ENCODE assay signal across 9 cellular contexts in the genomic region with DNA sequence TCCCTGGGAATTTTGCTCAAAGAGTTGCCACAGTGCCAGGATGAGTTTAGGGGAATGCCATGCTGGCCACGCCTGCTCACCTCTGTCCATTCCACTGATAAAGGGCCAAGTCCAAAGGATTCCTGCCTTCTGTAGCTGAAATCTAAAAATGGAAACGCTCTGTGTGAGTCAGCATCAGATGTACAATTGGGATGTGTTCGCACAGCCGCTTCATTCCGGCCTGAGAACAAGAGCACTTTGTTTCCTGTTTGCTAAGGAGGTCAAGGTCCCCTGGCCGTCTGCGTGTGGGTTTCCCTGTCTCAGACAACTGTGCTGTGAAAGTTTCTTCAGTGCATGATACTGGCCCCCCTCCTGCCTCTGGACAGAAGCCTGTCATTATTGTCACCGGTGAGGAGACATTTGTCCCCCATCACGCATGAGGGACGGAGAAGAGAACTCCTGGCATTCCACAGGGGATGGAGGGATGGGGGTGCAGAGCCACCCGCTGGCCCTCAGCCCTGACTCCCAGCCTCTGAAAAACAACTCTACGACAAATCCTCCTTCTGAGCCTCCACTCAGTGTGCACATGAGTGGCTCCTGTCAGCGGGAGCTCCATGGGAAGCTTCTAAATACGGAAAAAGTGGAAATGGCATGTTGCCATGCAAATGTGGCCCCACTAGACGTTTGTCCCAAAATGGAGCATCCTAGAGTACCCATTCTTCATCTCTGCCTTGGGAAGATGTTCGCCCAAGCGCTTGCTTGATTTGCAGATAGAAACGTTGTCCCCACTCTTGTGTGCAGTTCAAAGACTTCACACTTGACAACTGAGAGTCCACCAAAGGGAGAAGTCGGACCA.
DNase-seq lines count a peak whose midpoint lies in the region; ATAC-seq, FAIRE-seq and TF ChIP-seq lines count a peak whose summit lies in the region.
"Had no signal": no experiment of that assay in that cellular context is flagged by ENCODE, and none has a peak within 500 bp of the region (broad histone marks: within the 10 kb centered on the region; RNA-seq: fewer than 3 reads in every experiment).

No MANE protein-coding gene starts in this region.

- no CpG with 5 or more reads among the region's 19 CpGs for WGBS in trophoblast cell (ENCODE audit: extremely low coverage, insufficient coverage, insufficient read length)

- peak overlapping the region; percentile 10 for H2BK12ac ChIP-seq in trophoblast cell (ENCODE audit: low read length)

- H3K36me3 ChIP-seq in trophoblast cell (ENCODE audit: control insufficient read depth in 1 of 2, insufficient read depth in 2 of 2, low read length in 2 of 2) = no peaks in the 10 kb centered on the region

- peak overlapping the region; percentile 8 for H3K4ac ChIP-seq in trophoblast cell (ENCODE audit: low read depth, low read length)

- H4K91ac ChIP-seq in trophoblast cell (ENCODE audit: low read depth, low read length) = peak overlapping the region; percentile 22

- no peak overlapping the region for H3K9ac ChIP-seq in trophoblast cell (ENCODE audit: low read length)

- H3K14ac ChIP-seq in trophoblast cell (ENCODE audit: low read length) = peak overlapping the region; percentile 18

- intact Hi-C loops in left cardiac atrium (cut with DNase I) = no loop called here

- peaks cover 4% of the 10 kb centered on the region for H3K79me2 ChIP-seq in trophoblast cell (ENCODE audit: control insufficient read depth, insufficient read depth, low read length, poor library complexity)

- peak overlapping the region; percentile 2 for H3K27ac ChIP-seq in trophoblast cell (ENCODE audit: low read depth, low read length)

- no peak overlapping the region for H4K12ac ChIP-seq in trophoblast cell (ENCODE audit: low read depth, low read length)

- FAIRE-seq in GM12891 (lab: Jason Lieb, UNC) = no peak

- H2BK120ac ChIP-seq in trophoblast cell (ENCODE audit: insufficient read depth, low read length, poor library complexity) = no peak overlapping the region

- peaks cover 4% of the 10 kb centered on the region for H3K79me1 ChIP-seq in trophoblast cell (ENCODE audit: low read length)

- H3K4me3 ChIP-seq in astrocyte of the cerebellum (ENCODE audit: low read depth, low read length) = no peak overlapping the region
- no peak overlapping the region for H3K4me3 ChIP-seq in trophoblast cell (ENCODE audit: low read depth, low read length)

- no peak overlapping the region for H3K23ac ChIP-seq in trophoblast cell (ENCODE audit: low read length)

- H2AFZ ChIP-seq in trophoblast cell (ENCODE audit: insufficient read depth, low read length, poor library complexity) = no peak overlapping the region

- H2BK5ac ChIP-seq in trophoblast cell (ENCODE audit: low read depth, low read length, poor library complexity) = no peak overlapping the region

- peak; percentile 71 to 90 for ATAC-seq in left cardiac atrium

- no peak for TF ChIP-seq POLR2A in GM12891 (IDR thresholded peaks at IDR 0.05; ENCODE audit: low read depth, low read length)

- in situ Hi-C loops in Caki2 (cut with HindIII; ENCODE audit: low pct_unique_long_range_greater_than_20kb, low sequenced_read_pairs) (no loop called here), astrocyte of the cerebellum (cut with HindIII; ENCODE audit: low sequenced_read_pairs) (no loop called here)

- DNase-seq in Caki2 (ENCODE audit: low read depth) = peak; percentile 80
- DNase-seq in astrocyte of the cerebellum (ENCODE audit: low read depth) = peak; percentile 74
- DNase-seq in left cardiac atrium = peak; percentile 79
- peak in 1 of 2 donors; percentile 6 for DNase-seq in trophoblast cell
- DNase-seq in GF-D8 (lab: John Stamatoyannopoulos, UW) = no peak
- no peak for DNase-seq in activated CD4-positive, alpha-beta T cell treated with anti-CD3 and anti-CD28 coated beads, Interleukin-2, amount 50 U/mL, for 4 hours
- DNase-seq in SHP77 (lab: John Stamatoyannopoulos, UW) = no peak
- DNase-seq in GM12891 (ENCODE audit: insufficient read length, low spot score) = no peak
- DNase-seq: CD4-positive, alpha-beta T cell had no signal

- TF ChIP-seq CTCF in astrocyte of the cerebellum (IDR thresholded peaks at IDR 0.05; ENCODE audit: low read depth, low read length, missing control alignments) = no peak

- H4K8ac ChIP-seq in trophoblast cell (ENCODE audit: low read depth, low read length) = peak overlapping the region; percentile 12

- H3K18ac ChIP-seq in trophoblast cell (ENCODE audit: low read length) = peak overlapping the region; percentile 37

- H2AK5ac ChIP-seq in trophoblast cell (ENCODE audit: low read length) = peak overlapping the region; percentile 13

- H3K27me3 ChIP-seq in trophoblast cell (ENCODE audit: insufficient read depth, low read length) = no peaks in the 10 kb centered on the region

- H3K9me3 ChIP-seq in trophoblast cell (ENCODE audit: insufficient read depth, low read depth, low read length) = peaks cover 1% of the 10 kb centered on the region

- no peak overlapping the region for H3K4me2 ChIP-seq in trophoblast cell (ENCODE audit: low read length)

- H3K4me1 ChIP-seq in trophoblast cell (ENCODE audit: control insufficient read depth in 1 of 2, insufficient read depth in 2 of 2, low read length in 2 of 2) = peaks cover 27% of the 10 kb centered on the region in 2 experiments

TF ChIP-seq in GM12891, 5 proteins besides CTCF, POLR2A, EP300 and RAD21:
- no peak for TF ChIP-seq PAX5 (IDR thresholded peaks at IDR 0.05; ENCODE audit: insufficient read depth, low read length, severe bottlenecking)
- TF ChIP-seq POU2F2 (IDR thresholded peaks at IDR 0.05; ENCODE audit: low read depth, low read length) = no peak
- no peak for TF ChIP-seq TAF1 (IDR thresholded peaks at IDR 0.05; ENCODE audit: low read depth, low read length)
- TF ChIP-seq POLR2AphosphoS5 (IDR thresholded peaks at IDR 0.05; ENCODE audit: low read depth, low read length) = no peak
- TF ChIP-seq SPI1 (IDR thresholded peaks at IDR 0.05; ENCODE audit: low read depth, low read length) = no peak

Comparison
In these comparisons a context has a peak if more than half of its experiments do, and no peak if none do; other contexts are left out.
1. DNase-seq: peak in Caki2 (single experiment), astrocyte of the cerebellum (single experiment) and left cardiac atrium (single experiment); none in GF-D8 (single experiment), activated CD4-positive, alpha-beta T cell treated with anti-CD3 and anti-CD28 coated beads, Interleukin-2, amount 50 U/mL, for 4 hours (0 of 2), SHP77 (0 of 2) and GM12891 (single experiment).